8 cellular contexts compared by ENCODE assay signal in genomic region chr13:27252467-27252866, GRCh38. TPM values are rescaled to one million over a fixed set of nuclear protein-coding genes. Genes with fewer than 3 reads are reported as not detected.
DNase-seq lines count a peak whose midpoint lies in the region; ATAC-seq and TF ChIP-seq lines count a peak whose summit lies in the region.

No MANE protein-coding gene starts in this region.

- H3K36me3 ChIP-seq in BLaER1 treated with 17β-estradiol and CSF1 and Interleukin-3, amounts not matched to agents 10 nM and 100 nM, result peaks cover 41 to 56% (median 49%) of the 10 kb centered on the region in 11 experiments
- peaks cover 44% of the 10 kb centered on the region for H3K36me3 ChIP-seq in Loucy (ENCODE audit: insufficient read depth, low read length)
- no peaks in the 10 kb centered on the region for H3K36me3 ChIP-seq in neural cell (ENCODE audit: insufficient read depth, low read length)

- ATAC-seq in effector memory CD8-positive, alpha-beta T cell (replicated peaks), result no peak

- H3K27me3 ChIP-seq in BLaER1 treated with 17β-estradiol and CSF1 and Interleukin-3, amounts not matched to agents 10 nM and 100 nM, result no peaks in the 10 kb centered on the region
- H3K27me3 ChIP-seq in Loucy (ENCODE audit: insufficient read depth, low read length, poor library complexity, severe bottlenecking) (peaks cover 6% of the 10 kb centered on the region), neural cell (ENCODE audit: insufficient read depth, low read depth, low read length) (no peaks in the 10 kb centered on the region)

- H3F3A ChIP-seq in Loucy (ENCODE audit: low read depth), result no peaks in the 10 kb centered on the region
- H3F3A ChIP-seq in neural cell (ENCODE audit: insufficient read depth, low read length, poor library complexity, severe bottlenecking), result no peaks in the 10 kb centered on the region

- H3K4me3 Mint-ChIP-seq in effector memory CD8-positive, alpha-beta T cell, result peak overlapping the region; percentile 94 to 96

- H3K79me2 ChIP-seq in Loucy (ENCODE audit: insufficient read depth, low read length) (peaks cover 76% of the 10 kb centered on the region), neural cell (replicated peaks; ENCODE audit: insufficient read depth, low read length) (peaks cover 48% of the 10 kb centered on the region)

- no peak for TF ChIP-seq CTCF in Loucy (conservative IDR thresholded peaks at IDR 0.05; ENCODE audit: low read length)
- no peak for TF ChIP-seq CTCF in neural cell (IDR thresholded peaks at IDR 0.05; ENCODE audit: poor library complexity, severe bottlenecking)

- no peaks in the 10 kb centered on the region for H3K27me3 Mint-ChIP-seq in effector memory CD8-positive, alpha-beta T cell

- H3K9me2 ChIP-seq in Loucy (replicated peaks; ENCODE audit: low read depth, low read length) (no peaks in the 10 kb centered on the region), neural cell (ENCODE audit: insufficient read depth, low read length) (no peaks in the 10 kb centered on the region)

- H2AFZ ChIP-seq in Loucy (ENCODE audit: low read length) (no peak overlapping the region), neural cell (ENCODE audit: low read depth, low read length) (no peak overlapping the region)

- H3K9ac ChIP-seq in BLaER1 treated with 17β-estradiol and CSF1 and Interleukin-3, amounts not matched to agents 10 nM and 100 nM, result peak overlapping the region; percentile 97 to 100 (median 99)
- H3K9ac ChIP-seq in Loucy (ENCODE audit: low read depth, low read length, poor library complexity, severe bottlenecking) (peak overlapping the region; percentile 99), neural cell (ENCODE audit: low read length) (peak overlapping the region; percentile 97)

- H3K27ac Mint-ChIP-seq in effector memory CD8-positive, alpha-beta T cell, result peak overlapping the region; percentile 100

- H3K4me1 ChIP-seq in BLaER1 treated with 17β-estradiol and CSF1 and Interleukin-3, amounts not matched to agents 10 nM and 100 nM, result peaks cover 22 to 50% (median 32%) of the 10 kb centered on the region in 10 experiments
- H3K4me1 ChIP-seq in Loucy (ENCODE audit: insufficient read depth, low read length, poor library complexity, severe bottlenecking), result peaks cover 41% of the 10 kb centered on the region

- H3K4me3 ChIP-seq in BLaER1 treated with 17β-estradiol and CSF1 and Interleukin-3, amounts not matched to agents 10 nM and 100 nM, result peak overlapping the region; percentile 80 to 97 (median 92)
- H3K4me3 ChIP-seq in Loucy (ENCODE audit: low read length, poor library complexity, severe bottlenecking) (peak overlapping the region; percentile 99), neural cell (ENCODE audit: low read length) (peak overlapping the region; percentile 96)

- peaks cover 28 to 56% (median 48%) of the 10 kb centered on the region in 11 experiments; a peak in 20 of 22 replicates for H4K20me1 ChIP-seq in BLaER1 treated with 17β-estradiol and CSF1 and Interleukin-3, amounts not matched to agents 10 nM and 100 nM
- H4K20me1 ChIP-seq in Loucy (ENCODE audit: insufficient read depth, low read length, poor library complexity, severe bottlenecking) (peaks cover 58% of the 10 kb centered on the region), neural cell (ENCODE audit: insufficient read depth) (no peaks in the 10 kb centered on the region)

- DNase-seq in effector memory CD8-positive, alpha-beta T cell, result no peak
- no peak for DNase-seq in HPDE6-E6E7 (ENCODE audit: extremely low spot score)
- no peak for DNase-seq in NCI-H748 treated with DMSO at 0.1 percent for 48 hours (lab: John Stamatoyannopoulos, UW)
- no peak for DNase-seq in COR-L47 (lab: John Stamatoyannopoulos, UW)
- DNase-seq in germinal center (ENCODE audit: low spot score), result no peak

- peaks cover 30 to 40% of the 10 kb centered on the region in 2 donors for H3K4me1 Mint-ChIP-seq in effector memory CD8-positive, alpha-beta T cell (ENCODE audit: low read depth in 2 of 2)

- no peak for TF ChIP-seq RAD21 in neural cell (conservative IDR thresholded peaks at IDR 0.05)

- H3K4me2 ChIP-seq in BLaER1 treated with 17β-estradiol and CSF1 and Interleukin-3, amounts not matched to agents 10 nM and 100 nM, result peak overlapping the region; percentile 85 to 100 (median 93)
- peak overlapping the region; percentile 95 for H3K4me2 ChIP-seq in Loucy (ENCODE audit: low read depth, low read length, poor library complexity, severe bottlenecking)
- H3K4me2 ChIP-seq in neural cell (ENCODE audit: low read length), result peak overlapping the region; percentile 99

- no peak for TF ChIP-seq EP300 in neural cell (conservative IDR thresholded peaks at IDR 0.05; ENCODE audit: poor library complexity, severe bottlenecking)

- peak overlapping the region; percentile 93 to 99 (median 99) for H3K27ac ChIP-seq in BLaER1 treated with 17β-estradiol and CSF1 and Interleukin-3, amounts not matched to agents 10 nM and 100 nM
- H3K27ac ChIP-seq in neural cell (ENCODE audit: low read length), result peak overlapping the region; percentile 86

- H3K9me3 ChIP-seq in BLaER1 treated with 17β-estradiol and CSF1 and Interleukin-3, amounts not matched to agents 10 nM and 100 nM (replicated peaks in 1 of 11), result no peaks in the 10 kb centered on the region
- H3K9me3 ChIP-seq in Loucy (ENCODE audit: insufficient read depth, low read depth, low read length), result no peaks in the 10 kb centered on the region
- no peaks in the 10 kb centered on the region for H3K9me3 ChIP-seq in neural cell (ENCODE audit: low read length)

- no peaks in the 10 kb centered on the region for H3K9me3 Mint-ChIP-seq in effector memory CD8-positive, alpha-beta T cell

- H3K36me3 Mint-ChIP-seq in effector memory CD8-positive, alpha-beta T cell (ENCODE audit: insufficient read depth), result peaks cover 61% of the 10 kb centered on the region

TF ChIP-seq in neural cell, 6 proteins besides CTCF, POLR2A, EP300 and RAD21:
- TF ChIP-seq POLR2AphosphoS5 (IDR thresholded peaks at IDR 0.05) (no peak), REST (IDR thresholded peaks at IDR 0.05; ENCODE audit: borderline replicate concordance) (no peak), MXI1 (conservative IDR thresholded peaks at IDR 0.05; ENCODE audit: poor library complexity, severe bottlenecking) (no peak), TAF1 (IDR thresholded peaks at IDR 0.05; ENCODE audit: low read depth) (no peak), SMC3 (conservative IDR thresholded peaks at IDR 0.05; ENCODE audit: poor library complexity) (no peak), EZH2 (IDR thresholded peaks at IDR 0.05; ENCODE audit: borderline replicate concordance, insufficient read depth, low read length, poor library complexity, severe bottlenecking) (no peak)

RNA-seq across cellular contexts. Expression of gene RPL21, which starts 1.1 kb away (rescaled TPM):
- 1,224 and 1,536 TPM in 2 replicates for polyA plus RNA-seq in neural cell
- polyA minus RNA-seq in neural cell, result 289 and 319 TPM in 2 replicates

RNA-seq across cellular contexts. Expression of gene RASL11A, which starts 18.2 kb away (rescaled TPM):
- 1.7 and 4.5 TPM in 2 replicates for polyA plus RNA-seq in neural cell
- 2.7 and 2.8 TPM in 2 replicates for polyA minus RNA-seq in neural cell
